ENCODE assay signal across 21 cellular contexts in genomic region chr5:151424892-151425523, GRCh38.
"Had no signal": no experiment of that assay in that cellular context is flagged by ENCODE, and none has a peak within 500 bp of the region (broad histone marks: within the 10 kb centered on the region; RNA-seq: fewer than 3 reads in every experiment).

No MANE protein-coding gene starts in this region.

- H3K36me3 Mint-ChIP-seq: immature natural killer cell; natural killer cell treated with Interleukin-12 subunit alpha and Interleukin-12 subunit beta and Interleukin-15 and Interleukin-18, amount 100 ng/mL, for 72 hours had no signal

- H3K9me3 ChIP-seq: gastrocnemius medialis, heart right ventricle, left lung, lower lobe of right lung, neutrophil, psoas muscle, right lobe of liver, tibial artery, upper lobe of left lung, uterus had no signal

- H3K4me3 Mint-ChIP-seq: immature natural killer cell; memory B cell; natural killer cell treated with Interleukin-12 subunit alpha and Interleukin-12 subunit beta and Interleukin-15 and Interleukin-18, amount 100 ng/mL, for 72 hours; stimulated activated memory B cell treated with anti-CD40 and anti-IgM and Interleukin-4, amounts not matched to agents 10 μg/mL and 1 μg/mL and 100 μg/mL, for 72 hours; stimulated activated naive CD8-positive, alpha-beta T cell treated with anti-CD3 and anti-CD28 coated beads, Interleukin-15, Interleukin-2, amounts not matched to agents 100 ng/mL and 50 ng/mL, for 24 hours had no signal

- H3K27me3 ChIP-seq: gastrocnemius medialis, right lobe of liver, tibial artery, upper lobe of left lung, uterus had no signal

- H3K9me3 Mint-ChIP-seq: immature natural killer cell; natural killer cell treated with Interleukin-12 subunit alpha and Interleukin-12 subunit beta and Interleukin-15 and Interleukin-18, amount 100 ng/mL, for 72 hours; stimulated activated naive CD8-positive, alpha-beta T cell treated with anti-CD3 and anti-CD28 coated beads, Interleukin-15, Interleukin-2, amounts not matched to agents 100 ng/mL and 50 ng/mL, for 24 hours had no signal

- ATAC-seq: gastrocnemius medialis; heart right ventricle; left lung; lower lobe of right lung; natural killer cell treated with Interleukin-12 subunit alpha and Interleukin-12 subunit beta and Interleukin-15 and Interleukin-18, amount 100 ng/mL, for 72 hours; psoas muscle; right lobe of liver; stimulated activated memory B cell treated with anti-CD40 and anti-IgM and Interleukin-4, amounts not matched to agents 10 μg/mL and 1 μg/mL and 100 μg/mL, for 72 hours had no signal

- H3K4me1 Mint-ChIP-seq: immature natural killer cell had no signal

- H3K27ac Mint-ChIP-seq: immature natural killer cell; memory B cell; natural killer cell treated with Interleukin-12 subunit alpha and Interleukin-12 subunit beta and Interleukin-15 and Interleukin-18, amount 100 ng/mL, for 72 hours; stimulated activated memory B cell treated with anti-CD40 and anti-IgM and Interleukin-4, amounts not matched to agents 10 μg/mL and 1 μg/mL and 100 μg/mL, for 72 hours; stimulated activated naive CD8-positive, alpha-beta T cell treated with anti-CD3 and anti-CD28 coated beads, Interleukin-15, Interleukin-2, amounts not matched to agents 100 ng/mL and 50 ng/mL, for 24 hours had no signal

- H3K4me1 ChIP-seq: heart right ventricle, left lung, lower lobe of right lung, right lobe of liver, tibial artery, upper lobe of left lung, uterus had no signal

- DNase-seq: effector CD4-positive, alpha-beta T cell; gastrocnemius medialis; heart right ventricle; hypothalamus; immature natural killer cell; lower lobe of right lung; midbrain; psoas muscle; retina; right lobe of liver; stimulated activated CD4-positive, alpha-beta T cell treated with anti-CD3 and anti-CD28 coated beads, Interleukin-4, amount 100 ng/mL, for 24 hours; tibial artery; uterus had no signal

- H3K36me3 ChIP-seq: gastrocnemius medialis, heart right ventricle, left lung, lower lobe of right lung, neutrophil, right lobe of liver, tibial artery, upper lobe of left lung, uterus had no signal

- H3K27ac ChIP-seq: coronary artery, gastrocnemius medialis, heart right ventricle, left lung, lower lobe of right lung, neutrophil, psoas muscle, right lobe of liver, tibial artery, upper lobe of left lung, uterus had no signal

- H3K4me3 ChIP-seq: coronary artery, gastrocnemius medialis, heart right ventricle, left lung, lower lobe of right lung, psoas muscle, right lobe of liver, tibial artery, upper lobe of left lung, uterus had no signal
